Comparison of ENCODE assay signal across 1 cellular context in the genomic region with DNA sequence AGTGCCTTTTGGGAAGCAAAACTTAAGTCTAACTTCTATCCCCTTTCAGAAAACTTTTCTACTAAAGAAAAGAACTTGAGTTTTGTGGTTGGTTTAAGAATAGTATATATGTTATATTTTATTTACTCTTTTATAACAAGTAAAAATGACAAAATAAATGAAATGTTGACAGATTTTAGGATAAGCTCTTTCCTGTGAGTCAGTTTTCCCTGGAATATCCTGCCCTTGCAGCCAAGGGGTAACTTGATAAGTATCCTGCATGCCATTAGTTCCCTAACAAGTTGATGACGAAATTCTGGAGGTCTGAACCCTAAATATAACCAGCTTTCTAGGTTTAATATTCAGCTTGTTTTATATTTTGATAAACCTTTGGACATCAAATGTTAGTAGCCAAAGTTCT.
TF ChIP-seq lines count a peak whose summit lies in the region.

No MANE protein-coding gene starts in this region.

TF ChIP-seq in SK-N-SH, 30 proteins besides CTCF, POLR2A, EP300 and RAD21:
- TF ChIP-seq MEF2A (IDR thresholded peaks at IDR 0.05; ENCODE audit: borderline replicate concordance, low read depth) (peak; percentile 68; the same call in 1 of the 2 replicates), NRF1 (IDR thresholded peaks at IDR 0.05; ENCODE audit: low read depth, low read length) (no peak), SMC3 (IDR thresholded peaks at IDR 0.05; ENCODE audit: low read depth, low read length) (no peak), TEAD4 (IDR thresholded peaks at IDR 0.05; ENCODE audit: borderline replicate concordance, insufficient read depth) (peak; percentile 49; the same call in 1 of the 2 replicates), GATA2 (CRISPR knock-in tag; IDR thresholded peaks at IDR 0.05) (no peak), FOSL2 (IDR thresholded peaks at IDR 0.05; ENCODE audit: borderline replicate concordance, low read depth) (peak; percentile 55; the same call in 1 of the 2 replicates), SIN3A (IDR thresholded peaks at IDR 0.05; ENCODE audit: borderline replicate concordance, low read depth, low read length) (no peak), EZH2phosphoT487 (IDR thresholded peaks at IDR 0.05; ENCODE audit: borderline replicate concordance, low read depth) (no peak), TCF12 (IDR thresholded peaks at IDR 0.05) (peak; percentile 71), FOXM1 (IDR thresholded peaks at IDR 0.05; ENCODE audit: low read depth) (no peak), TAF1 (IDR thresholded peaks at IDR 0.05; ENCODE audit: borderline replicate concordance, low read depth, low read length) (no peak), RCOR1 (IDR thresholded peaks at IDR 0.05; ENCODE audit: low read length) (no peak), JUND (IDR thresholded peaks at IDR 0.05) (peak; percentile 57; the same call in 1 of the 2 replicates), RFX5 (IDR thresholded peaks at IDR 0.05; ENCODE audit: low read length) (no peak), NFIC (IDR thresholded peaks at IDR 0.05; ENCODE audit: borderline replicate concordance) (peak; percentile 68; the same call in 1 of the 2 replicates), ELF1 (IDR thresholded peaks at IDR 0.05) (no peak), FOXJ3 (CRISPR knock-in tag; IDR thresholded peaks at IDR 0.05) (no peak), POLR2AphosphoS5 (IDR thresholded peaks at IDR 0.05; ENCODE audit: low read depth, low read length) (no peak), CHD2 (IDR thresholded peaks at IDR 0.05; ENCODE audit: low read length, partially characterized antibody) (no peak), GABPA (IDR thresholded peaks at IDR 0.05; ENCODE audit: low read depth) (no peak), YY1 (IDR thresholded peaks at IDR 0.05; ENCODE audit: low read depth) (no peak), MXI1 (IDR thresholded peaks at IDR 0.05; ENCODE audit: low read depth, low read length) (no peak), RXRA (IDR thresholded peaks at IDR 0.05; ENCODE audit: borderline replicate concordance, low read depth) (peak; percentile 70; the same call in 1 of the 2 replicates)
- TF ChIP-seq, protein P1, sequence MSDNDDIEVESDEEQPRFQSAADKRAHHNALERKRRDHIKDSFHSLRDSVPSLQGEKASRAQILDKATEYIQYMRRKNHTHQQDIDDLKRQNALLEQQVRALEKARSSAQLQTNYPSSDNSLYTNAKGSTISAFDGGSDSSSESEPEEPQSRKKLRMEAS (IDR thresholded peaks at IDR 0.05; ENCODE audit: low read depth), result no peak
- TF ChIP-seq, protein P2, sequence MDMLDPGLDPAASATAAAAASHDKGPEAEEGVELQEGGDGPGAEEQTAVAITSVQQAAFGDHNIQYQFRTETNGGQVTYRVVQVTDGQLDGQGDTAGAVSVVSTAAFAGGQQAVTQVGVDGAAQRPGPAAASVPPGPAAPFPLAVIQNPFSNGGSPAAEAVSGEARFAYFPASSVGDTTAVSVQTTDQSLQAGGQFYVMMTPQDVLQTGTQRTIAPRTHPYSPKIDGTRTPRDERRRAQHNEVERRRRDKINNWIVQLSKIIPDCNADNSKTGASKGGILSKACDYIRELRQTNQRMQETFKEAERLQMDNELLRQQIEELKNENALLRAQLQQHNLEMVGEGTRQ (IDR thresholded peaks at IDR 0.05; ENCODE audit: borderline replicate concordance, low read depth, low read length), result no peak
- TF ChIP-seq, protein P3, sequence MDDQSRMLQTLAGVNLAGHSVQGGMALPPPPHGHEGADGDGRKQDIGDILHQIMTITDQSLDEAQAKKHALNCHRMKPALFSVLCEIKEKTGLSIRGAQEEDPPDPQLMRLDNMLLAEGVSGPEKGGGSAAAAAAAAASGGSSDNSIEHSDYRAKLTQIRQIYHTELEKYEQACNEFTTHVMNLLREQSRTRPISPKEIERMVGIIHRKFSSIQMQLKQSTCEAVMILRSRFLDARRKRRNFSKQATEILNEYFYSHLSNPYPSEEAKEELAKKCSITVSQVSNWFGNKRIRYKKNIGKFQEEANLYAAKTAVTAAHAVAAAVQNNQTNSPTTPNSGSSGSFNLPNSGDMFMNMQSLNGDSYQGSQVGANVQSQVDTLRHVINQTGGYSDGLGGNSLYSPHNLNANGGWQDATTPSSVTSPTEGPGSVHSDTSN (IDR thresholded peaks at IDR 0.05), result peak; percentile 72
- TF ChIP-seq, protein P4, sequence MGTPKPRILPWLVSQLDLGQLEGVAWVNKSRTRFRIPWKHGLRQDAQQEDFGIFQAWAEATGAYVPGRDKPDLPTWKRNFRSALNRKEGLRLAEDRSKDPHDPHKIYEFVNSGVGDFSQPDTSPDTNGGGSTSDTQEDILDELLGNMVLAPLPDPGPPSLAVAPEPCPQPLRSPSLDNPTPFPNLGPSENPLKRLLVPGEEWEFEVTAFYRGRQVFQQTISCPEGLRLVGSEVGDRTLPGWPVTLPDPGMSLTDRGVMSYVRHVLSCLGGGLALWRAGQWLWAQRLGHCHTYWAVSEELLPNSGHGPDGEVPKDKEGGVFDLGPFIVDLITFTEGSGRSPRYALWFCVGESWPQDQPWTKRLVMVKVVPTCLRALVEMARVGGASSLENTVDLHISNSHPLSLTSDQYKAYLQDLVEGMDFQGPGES (IDR thresholded peaks at IDR 0.05; ENCODE audit: low read depth, low read length), result no peak
- TF ChIP-seq, protein P5, sequence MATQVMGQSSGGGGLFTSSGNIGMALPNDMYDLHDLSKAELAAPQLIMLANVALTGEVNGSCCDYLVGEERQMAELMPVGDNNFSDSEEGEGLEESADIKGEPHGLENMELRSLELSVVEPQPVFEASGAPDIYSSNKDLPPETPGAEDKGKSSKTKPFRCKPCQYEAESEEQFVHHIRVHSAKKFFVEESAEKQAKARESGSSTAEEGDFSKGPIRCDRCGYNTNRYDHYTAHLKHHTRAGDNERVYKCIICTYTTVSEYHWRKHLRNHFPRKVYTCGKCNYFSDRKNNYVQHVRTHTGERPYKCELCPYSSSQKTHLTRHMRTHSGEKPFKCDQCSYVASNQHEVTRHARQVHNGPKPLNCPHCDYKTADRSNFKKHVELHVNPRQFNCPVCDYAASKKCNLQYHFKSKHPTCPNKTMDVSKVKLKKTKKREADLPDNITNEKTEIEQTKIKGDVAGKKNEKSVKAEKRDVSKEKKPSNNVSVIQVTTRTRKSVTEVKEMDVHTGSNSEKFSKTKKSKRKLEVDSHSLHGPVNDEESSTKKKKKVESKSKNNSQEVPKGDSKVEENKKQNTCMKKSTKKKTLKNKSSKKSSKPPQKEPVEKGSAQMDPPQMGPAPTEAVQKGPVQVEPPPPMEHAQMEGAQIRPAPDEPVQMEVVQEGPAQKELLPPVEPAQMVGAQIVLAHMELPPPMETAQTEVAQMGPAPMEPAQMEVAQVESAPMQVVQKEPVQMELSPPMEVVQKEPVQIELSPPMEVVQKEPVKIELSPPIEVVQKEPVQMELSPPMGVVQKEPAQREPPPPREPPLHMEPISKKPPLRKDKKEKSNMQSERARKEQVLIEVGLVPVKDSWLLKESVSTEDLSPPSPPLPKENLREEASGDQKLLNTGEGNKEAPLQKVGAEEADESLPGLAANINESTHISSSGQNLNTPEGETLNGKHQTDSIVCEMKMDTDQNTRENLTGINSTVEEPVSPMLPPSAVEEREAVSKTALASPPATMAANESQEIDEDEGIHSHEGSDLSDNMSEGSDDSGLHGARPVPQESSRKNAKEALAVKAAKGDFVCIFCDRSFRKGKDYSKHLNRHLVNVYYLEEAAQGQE (IDR thresholded peaks at IDR 0.05; ENCODE audit: low read depth, low read length), result no peak
- TF ChIP-seq, protein P6, sequence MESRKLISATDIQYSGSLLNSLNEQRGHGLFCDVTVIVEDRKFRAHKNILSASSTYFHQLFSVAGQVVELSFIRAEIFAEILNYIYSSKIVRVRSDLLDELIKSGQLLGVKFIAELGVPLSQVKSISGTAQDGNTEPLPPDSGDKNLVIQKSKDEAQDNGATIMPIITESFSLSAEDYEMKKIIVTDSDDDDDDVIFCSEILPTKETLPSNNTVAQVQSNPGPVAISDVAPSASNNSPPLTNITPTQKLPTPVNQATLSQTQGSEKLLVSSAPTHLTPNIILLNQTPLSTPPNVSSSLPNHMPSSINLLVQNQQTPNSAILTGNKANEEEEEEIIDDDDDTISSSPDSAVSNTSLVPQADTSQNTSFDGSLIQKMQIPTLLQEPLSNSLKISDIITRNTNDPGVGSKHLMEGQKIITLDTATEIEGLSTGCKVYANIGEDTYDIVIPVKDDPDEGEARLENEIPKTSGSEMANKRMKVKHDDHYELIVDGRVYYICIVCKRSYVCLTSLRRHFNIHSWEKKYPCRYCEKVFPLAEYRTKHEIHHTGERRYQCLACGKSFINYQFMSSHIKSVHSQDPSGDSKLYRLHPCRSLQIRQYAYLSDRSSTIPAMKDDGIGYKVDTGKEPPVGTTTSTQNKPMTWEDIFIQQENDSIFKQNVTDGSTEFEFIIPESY (IDR thresholded peaks at IDR 0.05; ENCODE audit: borderline replicate concordance, low read depth), result no peak
- TF ChIP-seq, protein P7, sequence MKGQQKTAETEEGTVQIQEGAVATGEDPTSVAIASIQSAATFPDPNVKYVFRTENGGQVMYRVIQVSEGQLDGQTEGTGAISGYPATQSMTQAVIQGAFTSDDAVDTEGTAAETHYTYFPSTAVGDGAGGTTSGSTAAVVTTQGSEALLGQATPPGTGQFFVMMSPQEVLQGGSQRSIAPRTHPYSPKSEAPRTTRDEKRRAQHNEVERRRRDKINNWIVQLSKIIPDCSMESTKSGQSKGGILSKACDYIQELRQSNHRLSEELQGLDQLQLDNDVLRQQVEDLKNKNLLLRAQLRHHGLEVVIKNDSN (IDR thresholded peaks at IDR 0.05; ENCODE audit: borderline replicate concordance, low read depth), result no peak
TF ChIP-seq in SK-N-SH: peak in this region for 8.
